Comparison of ENCODE assay signal across 1 cellular context in the genomic region with DNA sequence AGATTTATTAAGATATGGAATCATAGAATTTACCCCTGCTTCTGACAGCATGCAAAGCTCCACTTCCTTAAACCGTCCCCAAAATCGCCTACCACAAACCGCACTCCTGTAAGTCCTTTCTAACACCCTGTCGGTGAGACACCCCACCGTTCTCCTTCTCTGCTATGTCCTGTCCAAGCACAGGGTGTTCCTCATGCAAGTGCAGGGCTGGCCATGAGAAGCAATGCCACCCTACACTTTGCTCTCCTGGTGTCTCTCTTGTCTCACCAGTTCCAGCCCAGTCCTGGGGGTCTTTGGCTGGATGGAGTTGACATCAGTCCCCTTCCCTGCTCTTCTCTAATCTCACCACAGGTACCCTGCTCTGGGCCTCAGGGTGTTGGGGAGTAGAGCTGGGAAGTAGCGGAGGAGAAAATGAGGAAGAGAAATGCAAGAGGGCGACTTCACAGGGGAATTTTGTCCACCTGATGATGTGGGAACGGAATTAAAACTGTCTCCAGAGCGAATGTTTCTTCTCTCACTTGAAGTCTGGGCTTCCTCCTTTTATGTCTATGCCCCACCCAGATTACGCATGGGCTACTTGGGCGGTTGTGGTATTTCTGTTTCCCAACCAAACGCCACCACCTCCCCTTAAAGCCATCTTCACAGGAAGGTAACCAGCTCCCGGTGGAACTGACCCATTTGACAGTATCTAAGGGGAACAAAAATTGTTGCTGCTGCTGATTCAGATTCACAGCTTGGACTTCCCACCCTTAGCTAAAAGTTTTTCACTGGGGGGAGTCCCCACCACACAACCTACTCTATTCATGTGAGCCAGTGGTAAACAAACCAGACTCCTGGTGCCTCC.
TF ChIP-seq lines count a peak whose summit lies in the region.

No MANE protein-coding gene starts in this region.

TF ChIP-seq in HepG2, 621 proteins besides CTCF, POLR2A, EP300 and RAD21 (continued from another document):
- TF ChIP-seq, protein P1, sequence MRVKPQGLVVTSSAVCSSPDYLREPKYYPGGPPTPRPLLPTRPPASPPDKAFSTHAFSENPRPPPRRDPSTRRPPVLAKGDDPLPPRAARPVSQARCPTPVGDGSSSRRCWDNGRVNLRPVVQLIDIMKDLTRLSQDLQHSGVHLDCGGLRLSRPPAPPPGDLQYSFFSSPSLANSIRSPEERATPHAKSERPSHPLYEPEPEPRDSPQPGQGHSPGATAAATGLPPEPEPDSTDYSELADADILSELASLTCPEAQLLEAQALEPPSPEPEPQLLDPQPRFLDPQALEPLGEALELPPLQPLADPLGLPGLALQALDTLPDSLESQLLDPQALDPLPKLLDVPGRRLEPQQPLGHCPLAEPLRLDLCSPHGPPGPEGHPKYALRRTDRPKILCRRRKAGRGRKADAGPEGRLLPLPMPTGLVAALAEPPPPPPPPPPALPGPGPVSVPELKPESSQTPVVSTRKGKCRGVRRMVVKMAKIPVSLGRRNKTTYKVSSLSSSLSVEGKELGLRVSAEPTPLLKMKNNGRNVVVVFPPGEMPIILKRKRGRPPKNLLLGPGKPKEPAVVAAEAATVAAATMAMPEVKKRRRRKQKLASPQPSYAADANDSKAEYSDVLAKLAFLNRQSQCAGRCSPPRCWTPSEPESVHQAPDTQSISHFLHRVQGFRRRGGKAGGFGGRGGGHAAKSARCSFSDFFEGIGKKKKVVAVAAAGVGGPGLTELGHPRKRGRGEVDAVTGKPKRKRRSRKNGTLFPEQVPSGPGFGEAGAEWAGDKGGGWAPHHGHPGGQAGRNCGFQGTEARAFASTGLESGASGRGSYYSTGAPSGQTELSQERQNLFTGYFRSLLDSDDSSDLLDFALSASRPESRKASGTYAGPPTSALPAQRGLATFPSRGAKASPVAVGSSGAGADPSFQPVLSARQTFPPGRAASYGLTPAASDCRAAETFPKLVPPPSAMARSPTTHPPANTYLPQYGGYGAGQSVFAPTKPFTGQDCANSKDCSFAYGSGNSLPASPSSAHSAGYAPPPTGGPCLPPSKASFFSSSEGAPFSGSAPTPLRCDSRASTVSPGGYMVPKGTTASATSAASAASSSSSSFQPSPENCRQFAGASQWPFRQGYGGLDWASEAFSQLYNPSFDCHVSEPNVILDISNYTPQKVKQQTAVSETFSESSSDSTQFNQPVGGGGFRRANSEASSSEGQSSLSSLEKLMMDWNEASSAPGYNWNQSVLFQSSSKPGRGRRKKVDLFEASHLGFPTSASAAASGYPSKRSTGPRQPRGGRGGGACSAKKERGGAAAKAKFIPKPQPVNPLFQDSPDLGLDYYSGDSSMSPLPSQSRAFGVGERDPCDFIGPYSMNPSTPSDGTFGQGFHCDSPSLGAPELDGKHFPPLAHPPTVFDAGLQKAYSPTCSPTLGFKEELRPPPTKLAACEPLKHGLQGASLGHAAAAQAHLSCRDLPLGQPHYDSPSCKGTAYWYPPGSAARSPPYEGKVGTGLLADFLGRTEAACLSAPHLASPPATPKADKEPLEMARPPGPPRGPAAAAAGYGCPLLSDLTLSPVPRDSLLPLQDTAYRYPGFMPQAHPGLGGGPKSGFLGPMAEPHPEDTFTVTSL (CRISPR knock-in tag; IDR thresholded peaks at IDR 0.05; ENCODE audit: borderline replicate concordance), result no peak
- TF ChIP-seq HNRNPH1 (optimal IDR thresholded peaks at IDR 0.05; ENCODE audit: low read depth, low read length), result no peak
- TF ChIP-seq ZNF205 (CRISPR knock-in tag; IDR thresholded peaks at IDR 0.05), result no peak
- TF ChIP-seq TEAD2 (CRISPR knock-in tag; IDR thresholded peaks at IDR 0.05), result no peak
- no peak for TF ChIP-seq ZSCAN22 (CRISPR knock-in tag; IDR thresholded peaks at IDR 0.05)
